ENCODE assay signal across 6 cellular contexts in the genomic region with DNA sequence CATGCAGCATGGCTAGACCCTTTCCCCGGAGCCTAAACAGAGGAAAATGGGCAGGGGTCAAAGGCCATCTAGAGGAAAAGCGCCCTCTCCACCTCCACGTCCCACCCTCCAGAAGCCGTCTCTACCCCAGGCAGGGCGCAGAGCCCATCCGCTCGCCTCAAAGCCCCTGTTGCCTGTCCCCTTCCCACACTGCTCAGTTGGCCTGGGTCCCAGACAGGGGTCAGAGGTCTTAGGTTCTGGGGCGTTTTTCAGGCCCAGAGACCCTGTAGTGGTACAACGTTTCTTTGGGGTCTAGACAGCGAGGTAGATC. TPM values are rescaled to one million over a fixed set of nuclear protein-coding genes. Genes with fewer than 3 reads are reported as not detected.
A peak's percentile ranks its signal among the peaks of the same experiment; 100 is the strongest.
DNase-seq lines count a peak whose midpoint lies in the region; ATAC-seq and TF ChIP-seq lines count a peak whose summit lies in the region.

No MANE protein-coding gene starts in this region.

- H3K4me3 ChIP-seq in GM06990 (replicated peaks; ENCODE audit: low read depth, low read length), result peak overlapping the region; percentile 70
- H3K4me3 ChIP-seq in astrocyte of the cerebellum (ENCODE audit: low read depth, low read length), result peak overlapping the region; percentile 61

- H3K4me3 Mint-ChIP-seq in naive thymus-derived CD8-positive, alpha-beta T cell, result peak overlapping the region; percentile 79 to 95 (median 89)

- peak; percentile 10 for ATAC-seq in HG02943 (IDR thresholded peaks at IDR 0.05; ENCODE audit: low read depth, unreplicated experiment)
- ATAC-seq in naive thymus-derived CD8-positive, alpha-beta T cell, result peak in 1 of 2 donors; percentile 17

- H3K9me3 Mint-ChIP-seq in naive thymus-derived CD8-positive, alpha-beta T cell, result no peaks in the 10 kb centered on the region

- DNase-seq in GM06990 (ENCODE audit: extremely low read depth, insufficient read length), result no peak
- DNase-seq in astrocyte of the cerebellum (ENCODE audit: low read depth), result no peak
- DNase-seq in naive thymus-derived CD8-positive, alpha-beta T cell, result peak in 2 of 10 donors; percentile 16 to 20
- DNase-seq in SKM-1 (lab: John Stamatoyannopoulos, UW; ENCODE audit: unreplicated experiment), result no peak
- DNase-seq in kidney glomerular epithelial cell (lab: John Stamatoyannopoulos, UW), result no peak

- H3K27me3 ChIP-seq in GM06990 (replicated peaks; ENCODE audit: control insufficient read depth, insufficient read depth, low read length), result no peaks in the 10 kb centered on the region

- H3K4me1 Mint-ChIP-seq in naive thymus-derived CD8-positive, alpha-beta T cell, result peaks cover 10 to 26% (median 16%) of the 10 kb centered on the region in 4 donors

- peaks cover 0 to 17% (median 0%) of the 10 kb centered on the region in 3 donors for H3K36me3 Mint-ChIP-seq in naive thymus-derived CD8-positive, alpha-beta T cell

- no peaks in the 10 kb centered on the region for H3K36me3 ChIP-seq in GM06990 (ENCODE audit: control insufficient read depth, insufficient read depth, low read length)

- H3K27me3 Mint-ChIP-seq in naive thymus-derived CD8-positive, alpha-beta T cell, result no peaks in the 10 kb centered on the region

- peak overlapping the region; percentile 93 to 99 (median 96) for H3K27ac Mint-ChIP-seq in naive thymus-derived CD8-positive, alpha-beta T cell

- in situ Hi-C loops in astrocyte of the cerebellum (cut with HindIII; ENCODE audit: low sequenced_read_pairs), result no loop called here

- no peak for TF ChIP-seq CTCF in GM06990 (IDR thresholded peaks at IDR 0.05; ENCODE audit: insufficient read depth, low read length, poor library complexity, severe bottlenecking)
- no peak for TF ChIP-seq CTCF in astrocyte of the cerebellum (IDR thresholded peaks at IDR 0.05; ENCODE audit: low read depth, low read length, missing control alignments)

- POLR2A ChIA-PET in naive thymus-derived CD8-positive, alpha-beta T cell (lab: Charles Lee), result interaction anchor here (0.6 to 3.2 kb wide), 20 partner anchors 12 to 1513 kb away, joined by 3 to 39 read pairs (median 4); partner anchors contain the start of genes AKT1S1, CARD8, EMP3 and GYS1

RNA-seq across cellular contexts. Expression of gene TMEM143, which starts 0.3 kb away (rescaled TPM):
- 10 to 100 TPM; 25.0 to 29.4 TPM for total RNA-seq in naive thymus-derived CD8-positive, alpha-beta T cell
- polyA plus RNA-seq in naive thymus-derived CD8-positive, alpha-beta T cell, result 10 to 100 TPM in 1 of 3 donors, 1 to 10 TPM in 2; 3.9 to 10.7 (median 4.9) TPM

RNA-seq across cellular contexts. Expression of gene SYNGR4, which starts 0.7 kb away (rescaled TPM):
- total RNA-seq in naive thymus-derived CD8-positive, alpha-beta T cell, result not detected
- polyA plus RNA-seq in naive thymus-derived CD8-positive, alpha-beta T cell, result not detected

RNA-seq across cellular contexts. Expression of gene KDELR1, which starts 27.9 kb away (rescaled TPM):
- total RNA-seq in naive thymus-derived CD8-positive, alpha-beta T cell, result 10 to 100 TPM; 49.6 TPM
- polyA plus RNA-seq in naive thymus-derived CD8-positive, alpha-beta T cell, result 10 to 100 TPM; 21.3 to 24.8 (median 22.5) TPM

RNA-seq across cellular contexts. Expression of gene GRIN2D, which starts 30.0 kb away (rescaled TPM):
- total RNA-seq in naive thymus-derived CD8-positive, alpha-beta T cell, result under 1 TPM; 0.08 to 0.11 TPM
- polyA plus RNA-seq in naive thymus-derived CD8-positive, alpha-beta T cell, result not detected

RNA-seq across cellular contexts. Expression of gene EMP3, which starts 38.1 kb away (rescaled TPM):
- 100 to 1,000 TPM; 275 to 277 TPM for total RNA-seq in naive thymus-derived CD8-positive, alpha-beta T cell
- 100 to 1,000 TPM; 514 to 721 (median 617) TPM for polyA plus RNA-seq in naive thymus-derived CD8-positive, alpha-beta T cell
